Comparison of ENCODE assay signal across 9 cellular contexts in the genomic region with DNA sequence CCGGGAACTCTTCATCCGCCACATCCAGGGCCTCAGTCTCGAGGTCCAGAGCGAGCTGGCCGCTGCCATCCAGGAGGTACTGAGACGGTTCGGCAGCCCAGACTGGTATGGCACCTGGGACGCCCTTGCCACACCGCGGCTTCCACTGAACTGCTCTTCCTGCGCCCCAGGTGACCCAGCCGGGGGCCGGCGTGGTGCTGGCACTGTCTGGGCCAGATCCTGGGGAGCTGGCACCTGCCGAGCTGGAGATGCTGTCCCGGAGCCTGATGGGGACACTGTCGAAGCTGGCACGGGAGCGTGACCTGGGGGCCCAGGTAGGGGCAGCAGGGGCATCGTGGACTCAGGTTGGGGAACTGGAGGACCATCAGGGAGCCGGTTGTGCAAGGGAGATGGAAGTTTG. TPM values are rescaled to one million over a fixed set of nuclear protein-coding genes. Genes with fewer than 3 reads are reported as not detected.
DNase-seq lines count a peak whose midpoint lies in the region; ATAC-seq, FAIRE-seq and TF ChIP-seq lines count a peak whose summit lies in the region.
"Had no signal": no experiment of that assay in that cellular context is flagged by ENCODE, and none has a peak within 500 bp of the region (broad histone marks: within the 10 kb centered on the region; RNA-seq: fewer than 3 reads in every experiment).

No MANE protein-coding gene starts in this region.

- TF ChIP-seq POLR2A in body of pancreas (IDR thresholded peaks at IDR 0.05): no peak

- H3K4me1 ChIP-seq in HUES64 (ENCODE audit: insufficient read depth, low read length): peaks cover 10% of the 10 kb centered on the region; the same call in 1 of the 2 replicates
- H3K4me1 ChIP-seq in astrocyte (ENCODE audit: insufficient read depth, low read length): peaks cover 8% of the 10 kb centered on the region
- H3K4me1 ChIP-seq in mucosa of rectum (ENCODE audit: control insufficient read depth in 2 of 2, insufficient read depth in 2 of 2, low read length in 2 of 2): peaks cover 24 to 27% of the 10 kb centered on the region in 2 donors
- H3K4me1 ChIP-seq in body of pancreas: peaks cover 11% of the 10 kb centered on the region

- H3K27me3 ChIP-seq in CD4-positive, alpha-beta T cell (ENCODE audit: control insufficient read depth, insufficient read depth, low read length): no peaks in the 10 kb centered on the region
- H3K27me3 ChIP-seq in HUES64 (ENCODE audit: insufficient read depth, low read length) (no peaks in the 10 kb centered on the region), astrocyte (ENCODE audit: insufficient read depth, low read length) (no peaks in the 10 kb centered on the region), mucosa of rectum (ENCODE audit: control insufficient read depth in 2 of 2, insufficient read depth in 2 of 2, low read length in 2 of 2) (no peaks in the 10 kb centered on the region), body of pancreas (no peaks in the 10 kb centered on the region)

- no peaks in the 10 kb centered on the region for H3K9me3 ChIP-seq in CD4-positive, alpha-beta T cell (ENCODE audit: control insufficient read depth, low read length)
- H3K9me3 ChIP-seq in HUES64 (ENCODE audit: insufficient read depth, low read depth, low read length) (no peaks in the 10 kb centered on the region), astrocyte (ENCODE audit: insufficient read depth, low read depth, low read length) (no peaks in the 10 kb centered on the region), mucosa of rectum (ENCODE audit: control insufficient read depth in 2 of 2, low read length in 2 of 2) (no peaks in the 10 kb centered on the region), body of pancreas (no peaks in the 10 kb centered on the region)

- 92% methylated on average over 21 of the region's 21 CpGs for WGBS in HUES64
- 77 to 89% methylated on average over 12 to 21 of the region's 21 CpGs for WGBS in body of pancreas, 2 donors

- no peaks in the 10 kb centered on the region for H3K36me3 ChIP-seq in HUES64 (ENCODE audit: insufficient read depth, low read length)
- H3K36me3 ChIP-seq in astrocyte (ENCODE audit: insufficient read depth, low read length): no peaks in the 10 kb centered on the region
- peaks cover 0 to 2% of the 10 kb centered on the region in 2 donors for H3K36me3 ChIP-seq in mucosa of rectum (ENCODE audit: control insufficient read depth in 2 of 2, insufficient read depth in 2 of 2, low read length in 2 of 2)
- H3K36me3 ChIP-seq in body of pancreas (replicated peaks in 1 of 2; ENCODE audit: insufficient read depth in 1 of 2, low read depth in 2 of 2): no peaks in the 10 kb centered on the region

- TF ChIP-seq CTCF in CD4-positive, alpha-beta T cell (IDR thresholded peaks at IDR 0.05): no peak
- TF ChIP-seq CTCF in astrocyte (IDR thresholded peaks at IDR 0.05; ENCODE audit: insufficient read depth, low read depth, low read length) (no peak), body of pancreas (IDR thresholded peaks at IDR 0.05) (no peak)

- no peaks in the 10 kb centered on the region for H3K27me3 Mint-ChIP-seq in CD4-positive, alpha-beta T cell
- peaks cover 19% of the 10 kb centered on the region for H3K27me3 Mint-ChIP-seq in astrocyte (ENCODE audit: low read depth, unreplicated experiment)

- POLR2A ChIA-PET in CD4-positive, alpha-beta T cell (lab: Charles Lee): interaction anchor here (1.4 to 4.7 kb wide), 5 partner anchors 14 to 156 kb away, joined by 3 to 103 read pairs (median 9); partner anchors contain the start of genes ESRRA, PRDX5, STIP1 and TRMT112

- no peaks in the 10 kb centered on the region for H3K9me3 Mint-ChIP-seq in CD4-positive, alpha-beta T cell
- H3K9me3 Mint-ChIP-seq in astrocyte (ENCODE audit: unreplicated experiment): no peaks in the 10 kb centered on the region

- no peak overlapping the region for H3K27ac ChIP-seq in CD4-positive, alpha-beta T cell (ENCODE audit: low read depth, low read length)
- no peak overlapping the region for H3K27ac ChIP-seq in HUES64 (ENCODE audit: low read depth, low read length)
- H3K27ac ChIP-seq in astrocyte (ENCODE audit: low read depth, low read length): no peak overlapping the region
- H3K27ac ChIP-seq in mucosa of rectum (ENCODE audit: low read depth in 2 of 2, low read length in 2 of 2): peak overlapping the region in 1 of 2 donors; percentile 14
- H3K27ac ChIP-seq in body of pancreas: no peak overlapping the region

- no peak for DNase-seq in CD4-positive, alpha-beta T cell
- DNase-seq in astrocyte (ENCODE audit: low read depth): no peak
- DNase-seq in body of pancreas: no peak
- DNase-seq in DMS79 treated with DMSO at 0.1 percent for 48 hours (lab: John Stamatoyannopoulos, UW): no peak
- DNase-seq in NCI-H1436 treated with DMSO at 0.1 percent for 48 hours (lab: John Stamatoyannopoulos, UW): no peak

- CTCF ChIA-PET in CD4-positive, alpha-beta T cell (lab: Charles Lee): interaction anchor here (1.3 to 3.9 kb wide), 4 partner anchors 10 to 70 kb away, joined by 3 to 34 read pairs (median 9); partner anchors contain the start of genes PRDX5 and TRMT112

- peaks cover 43% of the 10 kb centered on the region for H3K36me3 Mint-ChIP-seq in CD4-positive, alpha-beta T cell (ENCODE audit: low read depth)
- no peaks in the 10 kb centered on the region for H3K36me3 Mint-ChIP-seq in astrocyte (ENCODE audit: low read depth, unreplicated experiment)

- H3K9ac ChIP-seq in HUES64 (ENCODE audit: low read depth, low read length): no peak overlapping the region
- H3K9ac ChIP-seq in astrocyte (ENCODE audit: low read length): no peak overlapping the region
- H3K9ac ChIP-seq in mucosa of rectum (ENCODE audit: low read depth in 1 of 2, low read length in 2 of 2): peak overlapping the region in 1 of 2 donors; percentile 86

- H3K27ac Mint-ChIP-seq in CD4-positive, alpha-beta T cell: peak overlapping the region; percentile 93
- peak overlapping the region; percentile 7 for H3K27ac Mint-ChIP-seq in astrocyte (ENCODE audit: unreplicated experiment)

- FAIRE-seq in astrocyte (lab: Jason Lieb, UNC): no peak
- FAIRE-seq: urothelium cell line had no signal

- H3K4me3 ChIP-seq in HUES64 (ENCODE audit: low read length) (peak overlapping the region; percentile 87), astrocyte (ENCODE audit: insufficient read depth, low read depth, low read length) (no peak overlapping the region), mucosa of rectum (ENCODE audit: low read length in 2 of 2) (peak overlapping the region; percentile 58 to 61), body of pancreas (no peak overlapping the region)

- H4K20me1 ChIP-seq in astrocyte (ENCODE audit: insufficient read depth, low read length): no peaks in the 10 kb centered on the region

- peak overlapping the region; percentile 92 for H3K4me3 Mint-ChIP-seq in CD4-positive, alpha-beta T cell
- no peak overlapping the region for H3K4me3 Mint-ChIP-seq in astrocyte (ENCODE audit: unreplicated experiment)

- no peaks in the 10 kb centered on the region for H3K79me2 ChIP-seq in astrocyte (ENCODE audit: insufficient read depth, low read length)

- no peak overlapping the region for H2AFZ ChIP-seq in astrocyte (ENCODE audit: low read depth, low read length)

- H3K4me2 ChIP-seq in astrocyte (ENCODE audit: low read length): no peak overlapping the region

- intact Hi-C loops in CD4-positive, alpha-beta T cell (cut with DNase I, micrococcal nuclease): loop anchor here in 1 of 2 experiments (5.0 kb wide), 1 partner anchor 34 kb away; the partner anchor contains the start of gene ESRRA
- intact Hi-C loops in body of pancreas (cut with DNase I): no loop called here

- H3K4me1 Mint-ChIP-seq in CD4-positive, alpha-beta T cell (ENCODE audit: low read depth): peaks cover 54% of the 10 kb centered on the region
- H3K4me1 Mint-ChIP-seq in astrocyte (ENCODE audit: low read depth, unreplicated experiment): no peaks in the 10 kb centered on the region

- no peak for ATAC-seq in CD4-positive, alpha-beta T cell (ENCODE audit: poor library complexity)
- ATAC-seq in body of pancreas (no peak), HG03442 (IDR thresholded peaks at IDR 0.05; ENCODE audit: unreplicated experiment) (no peak)

RNA-seq across cellular contexts. Expression of gene CCDC88B, which starts 1.4 kb away (rescaled TPM):
- total RNA-seq in CD4-positive, alpha-beta T cell: 100 to 1,000 TPM; 107 to 112 TPM
- polyA plus RNA-seq in HUES64 (2013, experiment 1 of 2): 2.0 TPM
- polyA plus RNA-seq in HUES64 (2013, experiment 2 of 2): 3.9 TPM
- 1.2 and 1.6 TPM in 2 replicates for total RNA-seq in astrocyte
- 10 to 100 TPM in 1 of 2 donors, 1 to 10 TPM in 1; 8.8 to 16.2 TPM for total RNA-seq in body of pancreas

RNA-seq across cellular contexts. Expression of gene RPS6KA4, which starts 17.5 kb away (rescaled TPM):
- 1 to 10 TPM; 7.3 to 9.2 TPM for total RNA-seq in CD4-positive, alpha-beta T cell
- polyA plus RNA-seq in HUES64 (2013, experiment 1 of 2): 7.5 TPM
- polyA plus RNA-seq in HUES64 (2013, experiment 2 of 2): 9.3 TPM
- 30.7 and 36.2 TPM in 2 replicates for total RNA-seq in astrocyte
- 10 to 100 TPM; 13.0 to 22.7 TPM for total RNA-seq in body of pancreas

RNA-seq across cellular contexts. Expression of gene PRDX5, which starts 23.5 kb away (rescaled TPM):
- 10 to 100 TPM; 31.7 to 33.1 TPM for total RNA-seq in CD4-positive, alpha-beta T cell
- polyA plus RNA-seq in HUES64 (2013, experiment 1 of 2): 174 TPM
- polyA plus RNA-seq in HUES64 (2013, experiment 2 of 2): 178 TPM
- total RNA-seq in astrocyte: 243 and 263 TPM in 2 replicates
- 100 to 1,000 TPM; 108 to 224 TPM for total RNA-seq in body of pancreas

RNA-seq across cellular contexts. Expression of gene TRMT112, which starts 24.1 kb away (rescaled TPM):
- total RNA-seq in CD4-positive, alpha-beta T cell: 10 to 100 TPM; 70.5 to 71.4 TPM
- polyA plus RNA-seq in HUES64 (2013, experiment 1 of 2): 232 TPM
- 226 TPM for polyA plus RNA-seq in HUES64 (2013, experiment 2 of 2)
- 130 and 146 TPM in 2 replicates for total RNA-seq in astrocyte
- total RNA-seq in body of pancreas: 100 to 1,000 TPM; 170 to 223 TPM

RNA-seq across cellular contexts. Expression of gene ESRRA, which starts 36.1 kb away (rescaled TPM):
- total RNA-seq in CD4-positive, alpha-beta T cell: 10 to 100 TPM; 10.9 to 12.0 TPM
- 21.4 TPM for polyA plus RNA-seq in HUES64 (2013, experiment 1 of 2)
- 17.6 TPM for polyA plus RNA-seq in HUES64 (2013, experiment 2 of 2)
- total RNA-seq in astrocyte: 25.0 and 26.3 TPM in 2 replicates
- total RNA-seq in body of pancreas: 10 to 100 TPM; 51.7 to 63.8 TPM

Comparison
In these comparisons a context has a peak if more than half of its experiments do, and no peak if none do; other contexts are left out.
1. H3K4me3 ChIP-seq: peak in HUES64 (single experiment) and mucosa of rectum (2 of 2); none in astrocyte (single experiment) and body of pancreas (0 of 2).
2. RNA of gene CCDC88B, which starts 1.4 kb away (total RNA-seq): 107 to 112 TPM in CD4-positive, alpha-beta T cell; 8.8 to 16.2 TPM in body of pancreas and 1.2 to 1.6 TPM in astrocyte; every median in the first group is over 4 times any median in the second.